ENCODE assay signal across 14 cellular contexts in the genomic region with DNA sequence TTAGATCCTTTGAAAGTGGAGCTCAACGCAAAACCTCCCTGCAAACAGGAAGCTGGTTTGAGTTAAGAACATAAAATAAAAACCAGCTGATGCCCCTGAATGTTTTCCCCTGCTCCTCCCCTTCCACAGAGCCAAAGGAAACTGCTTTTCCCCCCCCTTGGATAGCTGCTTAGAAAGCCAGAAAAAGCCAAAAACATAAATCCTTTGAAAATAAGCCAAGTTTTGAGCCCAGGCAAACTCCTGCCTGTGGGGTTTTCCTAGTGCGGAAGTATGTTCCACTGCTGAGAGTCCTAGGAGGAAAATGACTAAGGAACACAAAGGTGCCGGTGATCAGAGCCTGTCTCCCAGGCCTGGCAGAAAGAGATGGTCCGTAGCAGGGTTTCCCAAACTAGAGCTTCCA. TPM values are rescaled to one million over a fixed set of nuclear protein-coding genes. Genes with fewer than 3 reads are reported as not detected.
DNase-seq lines count a peak whose midpoint lies in the region; ATAC-seq and TF ChIP-seq lines count a peak whose summit lies in the region.
"Had no signal": no experiment of that assay in that cellular context is flagged by ENCODE, and none has a peak within 500 bp of the region (broad histone marks: within the 10 kb centered on the region; RNA-seq: fewer than 3 reads in every experiment).

No MANE protein-coding gene starts in this region.

- peak; percentile 67 for ATAC-seq in RWPE2 (ENCODE audit: low read depth)
- ATAC-seq in GM18517 (IDR thresholded peaks at IDR 0.05; ENCODE audit: unreplicated experiment), result no peak
- ATAC-seq in GM21619 (IDR thresholded peaks at IDR 0.05; ENCODE audit: unreplicated experiment), result no peak

- H3K79me2 ChIP-seq in fibroblast of lung (ENCODE audit: control insufficient read depth, insufficient read depth, low read length), result peaks cover 16% of the 10 kb centered on the region
- H3K79me2 ChIP-seq: parathyroid adenoma had no signal

- H4K20me1 ChIP-seq in fibroblast of lung (ENCODE audit: control insufficient read depth, extremely low read depth, insufficient read depth, low read length), result no peaks in the 10 kb centered on the region

- peaks cover 33% of the 10 kb centered on the region for H3K36me3 ChIP-seq in RWPE2 (ENCODE audit: low read depth)
- H3K36me3 ChIP-seq in fibroblast of lung (ENCODE audit: control insufficient read depth, insufficient read depth, low read length), result no peaks in the 10 kb centered on the region
- peaks cover 2% of the 10 kb centered on the region for H3K36me3 ChIP-seq in rectal smooth muscle tissue (ENCODE audit: control insufficient read depth, insufficient read depth, low read length)

- peak overlapping the region; percentile 77 for H3K4me2 ChIP-seq in fibroblast of lung (ENCODE audit: extremely low read depth, insufficient read depth, low read length)

- peak overlapping the region; percentile 8 for H2AFZ ChIP-seq in fibroblast of lung (ENCODE audit: low read length)
- H2AFZ ChIP-seq: parathyroid adenoma had no signal

- H3K9ac ChIP-seq in fibroblast of lung (ENCODE audit: insufficient read depth, low read length), result no peak overlapping the region
- no peak overlapping the region for H3K9ac ChIP-seq in rectal smooth muscle tissue (ENCODE audit: low read length)
- H3K9ac ChIP-seq: parathyroid adenoma had no signal

- H3K27me3 ChIP-seq in RWPE2 (ENCODE audit: insufficient read depth, poor library complexity, severe bottlenecking), result no peaks in the 10 kb centered on the region
- no peaks in the 10 kb centered on the region for H3K27me3 ChIP-seq in fibroblast of lung (ENCODE audit: control insufficient read depth, insufficient read depth, low read length)
- H3K27me3 ChIP-seq in rectal smooth muscle tissue (ENCODE audit: control insufficient read depth, insufficient read depth, low read length), result no peaks in the 10 kb centered on the region
- H3K27me3 ChIP-seq: brain microvascular endothelial cell had no signal

- H3K4me3 ChIP-seq in AG09309 (ENCODE audit: control insufficient read depth, low read depth, low read length), result no peak overlapping the region
- no peak overlapping the region for H3K4me3 ChIP-seq in RWPE2 (ENCODE audit: severe bottlenecking)
- H3K4me3 ChIP-seq in fibroblast of lung (replicated peaks in 1 of 4; ENCODE audit: control extremely low read depth in 1 of 4, insufficient read depth in 1 of 4, low read depth in 3 of 4, low read length in 4 of 4), result peak overlapping the region in 1 of 4 experiments; percentile 13
- H3K4me3 ChIP-seq in rectal smooth muscle tissue (ENCODE audit: low read length), result peak overlapping the region; percentile 15

- DNase-seq in AG09309 (ENCODE audit: low read depth), result peak; percentile 74
- DNase-seq in RWPE2 (ENCODE audit: low spot score), result no peak
- DNase-seq in fibroblast of lung (ENCODE audit: low read depth in 2 of 2), result peak; percentile 37 to 52
- DNase-seq in NCI-H2227 (lab: John Stamatoyannopoulos, UW; ENCODE audit: unreplicated experiment), result no peak
- DNase-seq in activated T-cell treated with anti-CD3 and anti-CD28 coated beads, Interleukin-2, amount 50 U/mL, for 1 hour, result no peak
- DNase-seq: activated CD8-positive, alpha-beta memory T cell treated with anti-CD3 and anti-CD28 coated beads for 24 hours; brain microvascular endothelial cell; NCI-H2171 treated with DMSO at 0.1 percent for 48 hours; stimulated activated CD8-positive, alpha-beta memory T cell treated with anti-CD3 and anti-CD28 coated beads, Interleukin-4, amount 100 ng/mL, for 48 hours had no signal

- H3K9me3 ChIP-seq in RWPE2 (ENCODE audit: severe bottlenecking) (no peaks in the 10 kb centered on the region), fibroblast of lung (ENCODE audit: control insufficient read depth, insufficient read depth, low read depth, low read length) (no peaks in the 10 kb centered on the region)

- H3K27ac ChIP-seq in RWPE2 (ENCODE audit: poor library complexity, severe bottlenecking), result peak overlapping the region; percentile 90
- H3K27ac ChIP-seq in fibroblast of lung (ENCODE audit: insufficient read depth, low read length), result peak overlapping the region; percentile 52
- no peak overlapping the region for H3K27ac ChIP-seq in rectal smooth muscle tissue (ENCODE audit: low read depth, low read length)
- H3K27ac ChIP-seq: brain microvascular endothelial cell, HL-60, parathyroid adenoma had no signal

- H3K4me1 ChIP-seq in RWPE2 (ENCODE audit: insufficient read depth, poor library complexity, severe bottlenecking) (peaks cover 65% of the 10 kb centered on the region), fibroblast of lung (ENCODE audit: control insufficient read depth, extremely low read depth, insufficient read depth, low read length) (peaks cover 8% of the 10 kb centered on the region), rectal smooth muscle tissue (ENCODE audit: control insufficient read depth, insufficient read depth, low read length) (peaks cover 8% of the 10 kb centered on the region)
- H3K4me1 ChIP-seq: parathyroid adenoma had no signal

- TF ChIP-seq CTCF in AG09309 (IDR thresholded peaks at IDR 0.05; ENCODE audit: control insufficient read depth, insufficient read depth, low read depth, low read length, missing control alignments) (no peak), RWPE2 (IDR thresholded peaks at IDR 0.05; ENCODE audit: poor library complexity, severe bottlenecking) (no peak), fibroblast of lung (conservative IDR thresholded peaks at IDR 0.05 in 1 of 2, IDR thresholded peaks at IDR 0.05 in 1 of 2; ENCODE audit: low read depth in 1 of 2, low read length in 2 of 2) (no peak)

RNA-seq across cellular contexts. Expression of gene MAPKBP1, which starts 22.2 kb away (rescaled TPM):
- total RNA-seq in fibroblast of lung, result 12.6 and 20.8 TPM in 2 replicates
- polyA plus RNA-seq in fibroblast of lung, result 2.8 and 3.8 TPM in 2 replicates
- 7.5 TPM in 2 replicates for polyA plus RNA-seq in fibroblast of lung (2012)
- 79.2 and 109 TPM in 2 replicates for polyA minus RNA-seq in fibroblast of lung (ENCODE audit: low replicate concordance)

RNA-seq across cellular contexts. Expression of gene JMJD7, which starts 31.4 kb away (rescaled TPM):
- 3.6 and 4.0 TPM in 2 replicates for total RNA-seq in fibroblast of lung
- polyA plus RNA-seq in fibroblast of lung, result 2.2 and 4.8 TPM in 2 replicates
- 3.7 and 7.7 TPM in 2 replicates for polyA plus RNA-seq in fibroblast of lung (2012)
- polyA minus RNA-seq in fibroblast of lung (ENCODE audit: low replicate concordance), result 4.8 and 5.4 TPM in 2 replicates

RNA-seq across cellular contexts. Expression of gene PLA2G4B, which starts 42.2 kb away (rescaled TPM):
- total RNA-seq in fibroblast of lung, result 0.99 and 1.3 TPM in 2 replicates
- 1.2 TPM in 2 replicates for polyA plus RNA-seq in fibroblast of lung
- polyA plus RNA-seq in fibroblast of lung (2012), result 0.77 and 1.2 TPM in 2 replicates
- polyA minus RNA-seq in fibroblast of lung (ENCODE audit: low replicate concordance), result not detected in 2 replicates

Comparison
In these comparisons a context has a peak if more than half of its experiments do, and no peak if none do; other contexts are left out.
1. DNase-seq: peak in AG09309 (single experiment) and fibroblast of lung (2 of 2); none in RWPE2 (single experiment), NCI-H2227 (single experiment) and activated T-cell treated with anti-CD3 and anti-CD28 coated beads, Interleukin-2, amount 50 U/mL, for 1 hour (single experiment).